17 cellular contexts compared by ENCODE assay signal in genomic region chr22:33873186-33873585, GRCh38. TPM values are rescaled to one million over a fixed set of nuclear protein-coding genes. Genes with fewer than 3 reads are reported as not detected.
DNase-seq lines count a peak whose midpoint lies in the region; ATAC-seq and TF ChIP-seq lines count a peak whose summit lies in the region.
"Had no signal": no experiment of that assay in that cellular context is flagged by ENCODE, and none has a peak within 500 bp of the region (broad histone marks: within the 10 kb centered on the region; RNA-seq: fewer than 3 reads in every experiment).

No MANE protein-coding gene starts in this region.

- H3K18ac ChIP-seq in IMR-90 (ENCODE audit: low read depth, low read length) = no peak overlapping the region
- peak overlapping the region in 1 of 2 experiments; percentile 40 for H3K18ac ChIP-seq in mesenchymal stem cell (ENCODE audit: low read depth in 1 of 2, low read length in 2 of 2)

- H2BK5ac ChIP-seq in IMR-90 (ENCODE audit: low read depth, low read length, poor library complexity, severe bottlenecking) = no peak overlapping the region
- no peak overlapping the region for H2BK5ac ChIP-seq in mesenchymal stem cell (ENCODE audit: low read depth, low read length, poor library complexity, severe bottlenecking)

- CTCF ChIA-PET in IMR-90 (lab: Yijun Ruan, JAX) = no interaction called here
- CTCF ChIA-PET in activated CD8-positive, alpha-beta memory T cell treated with anti-CD3 and anti-CD28 coated beads, Interleukin-2, amount 10 ng/mL, durations not matched to agents 7 days and 5 days (lab: Charles Lee) = no interaction called here

- in situ Hi-C loops in IMR-90 (cut with MboI; ENCODE audit: low sequenced_read_pairs) = no loop called here

- H2AFZ ChIP-seq in IMR-90 (replicated peaks; ENCODE audit: low read length, poor library complexity) (peak overlapping the region; percentile 53), mesenchymal stem cell (ENCODE audit: low read depth, low read length) (no peak overlapping the region)
- H2AFZ ChIP-seq: hepatocyte had no signal

- H2BK12ac ChIP-seq in mesenchymal stem cell (ENCODE audit: low read length in 2 of 2) = peak overlapping the region in 1 of 2 experiments; percentile 7

- intact Hi-C loops in IMR-90 (cut with micrococcal nuclease) = no loop called here
- intact Hi-C loops in esophagus squamous epithelium (cut with DNase I) = no loop called here
- intact Hi-C loops in mucosa of descending colon (cut with DNase I, micrococcal nuclease) = no loop called here
- intact Hi-C loops in tibial artery (cut with DNase I; ENCODE audit: low total_unique reads) = loop anchor here (2.0 kb wide), 1 partner anchor 50 kb away; no protein-coding TSS in a partner anchor

- H3K4me1 Mint-ChIP-seq in stimulated activated naive CD8-positive, alpha-beta T cell treated with anti-CD3 and anti-CD28 coated beads, Interleukin-15, amount 100 ng/mL, for 72 hours = no peaks in the 10 kb centered on the region
- H3K4me1 Mint-ChIP-seq in activated T-helper 17 cell treated with anti-CD3 and anti-CD28 coated beads, Interleukin-2, amount 50 U/mL, for 72 hours = no peaks in the 10 kb centered on the region
- H3K4me1 Mint-ChIP-seq in activated CD8-positive, alpha-beta memory T cell treated with anti-CD3 and anti-CD28 coated beads, Interleukin-2, amount 10 ng/mL, durations not matched to agents 7 days and 5 days = no peaks in the 10 kb centered on the region
- H3K4me1 Mint-ChIP-seq: CD4-positive, CD25-positive, alpha-beta regulatory T cell; stimulated activated effector memory CD8-positive, alpha-beta T cell treated with anti-CD3 and anti-CD28 coated beads, Interleukin-12 subunit alpha, Interleukin-12 subunit beta, amount 100 ng/mL, for 72 hours had no signal

- H3K4ac ChIP-seq in IMR-90 (ENCODE audit: low read depth, low read length) (no peak overlapping the region), mesenchymal stem cell (ENCODE audit: low read depth in 1 of 2, low read length in 2 of 2) (no peak overlapping the region)

- no peak for TF ChIP-seq RAD21 in IMR-90 (IDR thresholded peaks at IDR 0.05; ENCODE audit: low read length)

- ATAC-seq in IMR-90 (ENCODE audit: low read depth) = no peak; the same call in 1 of the 2 replicates
- ATAC-seq in mucosa of descending colon = peak; percentile 42
- ATAC-seq in stimulated activated naive CD8-positive, alpha-beta T cell treated with anti-CD3 and anti-CD28 coated beads, Interleukin-15, amount 100 ng/mL, for 72 hours = no peak
- no peak for ATAC-seq in activated T-helper 17 cell treated with anti-CD3 and anti-CD28 coated beads, Interleukin-2, amount 50 U/mL, for 72 hours (replicated peaks)
- no peak for ATAC-seq in activated CD8-positive, alpha-beta memory T cell treated with anti-CD3 and anti-CD28 coated beads, Interleukin-2, amount 10 ng/mL, durations not matched to agents 7 days and 5 days
- ATAC-seq: activated CD8-positive, alpha-beta T cell treated with anti-CD3 and anti-CD28 coated beads for 36 hours; stimulated activated effector memory CD8-positive, alpha-beta T cell treated with anti-CD3 and anti-CD28 coated beads, Interleukin-12 subunit alpha, Interleukin-12 subunit beta, amount 100 ng/mL, for 72 hours had no signal

- no peaks in the 10 kb centered on the region for H4K20me1 ChIP-seq in IMR-90 (ENCODE audit: insufficient read depth, low read length)

- no peaks in the 10 kb centered on the region for H3K9me3 ChIP-seq in IMR-90 (ENCODE audit: control insufficient read depth, insufficient read depth, low read length)
- H3K9me3 ChIP-seq in esophagus squamous epithelium = no peaks in the 10 kb centered on the region
- no peaks in the 10 kb centered on the region for H3K9me3 ChIP-seq in mucosa of descending colon
- no peaks in the 10 kb centered on the region for H3K9me3 ChIP-seq in tibial artery
- no peaks in the 10 kb centered on the region for H3K9me3 ChIP-seq in mesenchymal stem cell (ENCODE audit: control insufficient read depth, low read length)

- 0 out of 4 replicates have a peak overlapping the region, but pooled peaks of 1 of the 2 experiments have one; percentile 72 for H4K8ac ChIP-seq in IMR-90 (ENCODE audit: low read depth in 2 of 2, low read length in 2 of 2)
- no peak overlapping the region for H4K8ac ChIP-seq in mesenchymal stem cell (ENCODE audit: low read length)

- H3K27ac ChIP-seq in IMR-90 (ENCODE audit: insufficient read depth, low read length) (no peak overlapping the region), esophagus squamous epithelium (peak overlapping the region in 3 of 4 donors; percentile 31 to 77 (median 48)), tibial artery (peak overlapping the region; percentile 68 to 74), mesenchymal stem cell (ENCODE audit: low read length, poor library complexity, severe bottlenecking) (no peak overlapping the region)
- H3K27ac ChIP-seq: hepatocyte had no signal

- no peak for TF ChIP-seq POLR2A in IMR-90 (IDR thresholded peaks at IDR 0.05; ENCODE audit: low read depth, low read length)
- no peak for TF ChIP-seq POLR2A in esophagus squamous epithelium (IDR thresholded peaks at IDR 0.05)

- H3K36me3 ChIP-seq in IMR-90 (ENCODE audit: control insufficient read depth, insufficient read depth, low read length) = no peaks in the 10 kb centered on the region
- no peaks in the 10 kb centered on the region for H3K36me3 ChIP-seq in esophagus squamous epithelium
- H3K36me3 ChIP-seq in mucosa of descending colon (ENCODE audit: low read depth) = no peaks in the 10 kb centered on the region
- H3K36me3 ChIP-seq in tibial artery = no peaks in the 10 kb centered on the region
- H3K36me3 ChIP-seq in mesenchymal stem cell (ENCODE audit: control insufficient read depth in 1 of 2, insufficient read depth in 2 of 2, low read depth in 1 of 2, low read length in 2 of 2) = no peaks in the 10 kb centered on the region

- no peak overlapping the region for H4K5ac ChIP-seq in IMR-90 (ENCODE audit: low read depth, low read length)

- dilution Hi-C loops in IMR-90 (cut with HindIII; ENCODE audit: low sequenced_read_pairs, unreplicated experiment) = no loop called here

- H3K4me3 Mint-ChIP-seq in stimulated activated naive CD8-positive, alpha-beta T cell treated with anti-CD3 and anti-CD28 coated beads, Interleukin-15, amount 100 ng/mL, for 72 hours = no peak overlapping the region
- no peak overlapping the region for H3K4me3 Mint-ChIP-seq in activated T-helper 17 cell treated with anti-CD3 and anti-CD28 coated beads, Interleukin-2, amount 50 U/mL, for 72 hours
- no peak overlapping the region for H3K4me3 Mint-ChIP-seq in activated CD8-positive, alpha-beta memory T cell treated with anti-CD3 and anti-CD28 coated beads, Interleukin-2, amount 10 ng/mL, durations not matched to agents 7 days and 5 days
- H3K4me3 Mint-ChIP-seq: activated CD8-positive, alpha-beta T cell treated with anti-CD3 and anti-CD28 coated beads for 36 hours; CD4-positive, CD25-positive, alpha-beta regulatory T cell; memory B cell; stimulated activated effector memory CD8-positive, alpha-beta T cell treated with anti-CD3 and anti-CD28 coated beads, Interleukin-12 subunit alpha, Interleukin-12 subunit beta, amount 100 ng/mL, for 72 hours had no signal

- no peak overlapping the region for H2BK15ac ChIP-seq in IMR-90 (ENCODE audit: low read depth, low read length)
- no peak overlapping the region for H2BK15ac ChIP-seq in mesenchymal stem cell (ENCODE audit: low read depth, poor library complexity, severe bottlenecking)

- H3K9me3 Mint-ChIP-seq in stimulated activated naive CD8-positive, alpha-beta T cell treated with anti-CD3 and anti-CD28 coated beads, Interleukin-15, amount 100 ng/mL, for 72 hours = no peaks in the 10 kb centered on the region
- no peaks in the 10 kb centered on the region for H3K9me3 Mint-ChIP-seq in activated T-helper 17 cell treated with anti-CD3 and anti-CD28 coated beads, Interleukin-2, amount 50 U/mL, for 72 hours
- peaks cover 2% of the 10 kb centered on the region for H3K9me3 Mint-ChIP-seq in activated CD8-positive, alpha-beta memory T cell treated with anti-CD3 and anti-CD28 coated beads, Interleukin-2, amount 10 ng/mL, durations not matched to agents 7 days and 5 days (ENCODE audit: low read depth)
- H3K9me3 Mint-ChIP-seq: activated CD8-positive, alpha-beta T cell treated with anti-CD3 and anti-CD28 coated beads for 36 hours; memory B cell had no signal

- H3K56ac ChIP-seq in IMR-90 (ENCODE audit: extremely low read depth, insufficient read depth, low read length) = no peak overlapping the region

- WGBS in IMR-90 (ENCODE audit: extremely low coverage in 2 of 2, insufficient read length in 1 of 2), 2 experiments = 64% methylated on average over 5 of the region's 14 CpGs; no CpG with 5 or more reads in 1 of the 2 experiments
- WGBS in esophagus squamous epithelium, 2 donors = 27 to 40% methylated on average over 11 to 12 of the region's 14 CpGs
- WGBS in mesenchymal stem cell = 76% methylated on average over 14 of the region's 14 CpGs

- 0 out of 2 replicates have a peak overlapping the region, but pooled peaks have one; percentile 64 for H2AK5ac ChIP-seq in IMR-90 (ENCODE audit: low read depth, low read length)
- no peak overlapping the region for H2AK5ac ChIP-seq in mesenchymal stem cell (ENCODE audit: low read length, severe bottlenecking)

- H3K27me3 ChIP-seq in IMR-90 (ENCODE audit: control insufficient read depth, insufficient read depth, low read length) (no peaks in the 10 kb centered on the region), esophagus squamous epithelium (no peaks in the 10 kb centered on the region), tibial artery (no peaks in the 10 kb centered on the region), mesenchymal stem cell (ENCODE audit: control insufficient read depth in 1 of 2, insufficient read depth in 1 of 2, low read length in 2 of 2) (no peaks in the 10 kb centered on the region)
- H3K27me3 ChIP-seq: hepatocyte had no signal

- H3K27me3 Mint-ChIP-seq in stimulated activated naive CD8-positive, alpha-beta T cell treated with anti-CD3 and anti-CD28 coated beads, Interleukin-15, amount 100 ng/mL, for 72 hours = no peaks in the 10 kb centered on the region
- H3K27me3 Mint-ChIP-seq in activated T-helper 17 cell treated with anti-CD3 and anti-CD28 coated beads, Interleukin-2, amount 50 U/mL, for 72 hours = no peaks in the 10 kb centered on the region
- no peaks in the 10 kb centered on the region for H3K27me3 Mint-ChIP-seq in activated CD8-positive, alpha-beta memory T cell treated with anti-CD3 and anti-CD28 coated beads, Interleukin-2, amount 10 ng/mL, durations not matched to agents 7 days and 5 days
- H3K27me3 Mint-ChIP-seq: activated CD8-positive, alpha-beta T cell treated with anti-CD3 and anti-CD28 coated beads for 36 hours; memory B cell had no signal

- TF ChIP-seq CTCF in IMR-90 (conservative IDR thresholded peaks at IDR 0.05; ENCODE audit: low read depth, low read length) (no peak), esophagus squamous epithelium (IDR thresholded peaks at IDR 0.05) (no peak), mucosa of descending colon (IDR thresholded peaks at IDR 0.05) (no peak), tibial artery (IDR thresholded peaks at IDR 0.05) (no peak)

- no peak overlapping the region for H3K27ac Mint-ChIP-seq in stimulated activated naive CD8-positive, alpha-beta T cell treated with anti-CD3 and anti-CD28 coated beads, Interleukin-15, amount 100 ng/mL, for 72 hours
- H3K27ac Mint-ChIP-seq in activated T-helper 17 cell treated with anti-CD3 and anti-CD28 coated beads, Interleukin-2, amount 50 U/mL, for 72 hours = no peak overlapping the region
- no peak overlapping the region for H3K27ac Mint-ChIP-seq in activated CD8-positive, alpha-beta memory T cell treated with anti-CD3 and anti-CD28 coated beads, Interleukin-2, amount 10 ng/mL, durations not matched to agents 7 days and 5 days
- H3K27ac Mint-ChIP-seq: activated CD8-positive, alpha-beta T cell treated with anti-CD3 and anti-CD28 coated beads for 36 hours; CD4-positive, CD25-positive, alpha-beta regulatory T cell; memory B cell; stimulated activated effector memory CD8-positive, alpha-beta T cell treated with anti-CD3 and anti-CD28 coated beads, Interleukin-12 subunit alpha, Interleukin-12 subunit beta, amount 100 ng/mL, for 72 hours had no signal

- H2AK9ac ChIP-seq in IMR-90 (replicated peaks; ENCODE audit: low read depth, low read length, poor library complexity) = peak overlapping the region; percentile 59

- H3K4me2 ChIP-seq in IMR-90 (ENCODE audit: low read depth, low read length) (no peak overlapping the region), mesenchymal stem cell (ENCODE audit: low read length, poor library complexity, severe bottlenecking) (no peak overlapping the region)
- H3K4me2 ChIP-seq: hepatocyte had no signal

- H3K14ac ChIP-seq in IMR-90 (replicated peaks; ENCODE audit: low read depth, low read length) = no peak overlapping the region
- no peak overlapping the region for H3K14ac ChIP-seq in mesenchymal stem cell (ENCODE audit: low read length in 2 of 2)

- H3K9me1 ChIP-seq in IMR-90 (ENCODE audit: insufficient read depth, low read length) = peaks cover 10% of the 10 kb centered on the region

- H3K4me3 ChIP-seq in IMR-90 (ENCODE audit: insufficient read depth, low read depth, low read length) (no peak overlapping the region), esophagus squamous epithelium (no peak overlapping the region), mucosa of descending colon (no peak overlapping the region), tibial artery (no peak overlapping the region), mesenchymal stem cell (ENCODE audit: insufficient read depth in 1 of 2, low read depth in 1 of 2, low read length in 2 of 2) (no peak overlapping the region)
- H3K4me3 ChIP-seq: hepatocyte had no signal

- BruUV-seq in IMR-90 (replicated peaks; lab: Mats Ljungman, UMichigan) = no TSS peak

- POLR2A ChIA-PET in IMR-90 (lab: Charles Lee; ENCODE audit: unreplicated experiment) = no interaction called here

- H3K9ac ChIP-seq in IMR-90 (ENCODE audit: low read depth, low read length) (no peak overlapping the region), mesenchymal stem cell (ENCODE audit: low read length) (no peak overlapping the region)

- DNase-seq in IMR-90 = no peak
- no peak for DNase-seq in esophagus squamous epithelium (lab: John Stamatoyannopoulos, UW)
- DNase-seq in mucosa of descending colon = no peak
- DNase-seq in tibial artery = peak in 1 of 2 donors; percentile 72
- no peak for DNase-seq in stimulated activated naive CD8-positive, alpha-beta T cell treated with anti-CD3 and anti-CD28 coated beads, Interleukin-15, amount 100 ng/mL, for 72 hours
- no peak for DNase-seq in mesenchymal stem cell
- no peak for DNase-seq in activated CD8-positive, alpha-beta memory T cell treated with anti-CD3 and anti-CD28 coated beads, Interleukin-2, amount 10 ng/mL, durations not matched to agents 7 days and 5 days
- DNase-seq: activated CD8-positive, alpha-beta T cell treated with anti-CD3 and anti-CD28 coated beads for 36 hours; activated effector memory CD4-positive, alpha-beta T cell treated with anti-CD3 and anti-CD28 coated beads, Interleukin-2, amount 50 U/mL, for 16 hours; CD4-positive, CD25-positive, alpha-beta regulatory T cell; GDM1; NCI-H1092; stimulated activated CD4-positive, alpha-beta T cell treated with anti-CD3 and anti-CD28 coated beads, Interleukin-2, amount 100 ng/mL, for 48 hours had no signal

- no peaks in the 10 kb centered on the region for H3K36me3 Mint-ChIP-seq in activated T-helper 17 cell treated with anti-CD3 and anti-CD28 coated beads, Interleukin-2, amount 50 U/mL, for 72 hours (ENCODE audit: low read depth)
- no peaks in the 10 kb centered on the region for H3K36me3 Mint-ChIP-seq in activated CD8-positive, alpha-beta memory T cell treated with anti-CD3 and anti-CD28 coated beads, Interleukin-2, amount 10 ng/mL, durations not matched to agents 7 days and 5 days
- H3K36me3 Mint-ChIP-seq: CD4-positive, CD25-positive, alpha-beta regulatory T cell; memory B cell; stimulated activated effector memory CD8-positive, alpha-beta T cell treated with anti-CD3 and anti-CD28 coated beads, Interleukin-12 subunit alpha, Interleukin-12 subunit beta, amount 100 ng/mL, for 72 hours had no signal

- H4K91ac ChIP-seq in IMR-90 (ENCODE audit: insufficient read depth, low read depth, low read length) (no peak overlapping the region), mesenchymal stem cell (ENCODE audit: low read length) (no peak overlapping the region)

- H2BK120ac ChIP-seq in IMR-90 (ENCODE audit: low read depth, low read length) (no peak overlapping the region), mesenchymal stem cell (ENCODE audit: low read depth, low read length) (no peak overlapping the region)

- H3K79me1 ChIP-seq in IMR-90 (ENCODE audit: low read depth in 1 of 2, low read length in 2 of 2) = peaks cover 25 to 30% of the 10 kb centered on the region in 2 experiments
- H3K79me1 ChIP-seq in mesenchymal stem cell (replicated peaks; ENCODE audit: low read length, poor library complexity, severe bottlenecking) = peaks cover 8% of the 10 kb centered on the region

- H2BK20ac ChIP-seq in IMR-90 (ENCODE audit: low read depth, low read length) = no peak overlapping the region

- H3K4me1 ChIP-seq in IMR-90 (ENCODE audit: control insufficient read depth, insufficient read depth, low read length) = peaks cover 14% of the 10 kb centered on the region
- H3K4me1 ChIP-seq in esophagus squamous epithelium = peaks cover 6 to 31% (median 14%) of the 10 kb centered on the region in 3 donors
- H3K4me1 ChIP-seq in mucosa of descending colon (ENCODE audit: low read depth) = peaks cover 10% of the 10 kb centered on the region
- peaks cover 0 to 64% (median 42%) of the 10 kb centered on the region in 4 donors for H3K4me1 ChIP-seq in tibial artery
- peaks cover 3% of the 10 kb centered on the region for H3K4me1 ChIP-seq in mesenchymal stem cell (ENCODE audit: control insufficient read depth, insufficient read depth, low read depth, low read length)

- H3K23ac ChIP-seq in IMR-90 (ENCODE audit: low read depth, low read length) (no peak overlapping the region), mesenchymal stem cell (ENCODE audit: low read length in 2 of 2) (no peak overlapping the region)

RNA-seq across cellular contexts. Expression of gene LARGE1, which starts 47.1 kb away (rescaled TPM):
- total RNA-seq in IMR-90 (2012; rRNA removed) = 7.2 and 12.4 TPM in 2 replicates
- polyA plus RNA-seq in IMR-90 (2012; rRNA removed) = 6.2 and 6.5 TPM in 2 replicates
- 6.6 and 16.6 TPM in 2 replicates for polyA plus RNA-seq in IMR-90 (2012; cell fraction: cytosol; rRNA removed)
- polyA plus RNA-seq in IMR-90 (2012; cell fraction: nucleus; rRNA removed; ENCODE audit: low replicate concordance) = 3.8 and 4.1 TPM in 2 replicates
- 10 to 100 TPM in 1 of 4 donors, 1 to 10 TPM in 3; 5.2 to 15.1 (median 6.6) TPM for total RNA-seq in esophagus squamous epithelium
- total RNA-seq in mucosa of descending colon = 10 to 100 TPM; 29.3 to 93.8 (median 67.7) TPM
- polyA plus RNA-seq in mesenchymal stem cell (2013, experiment 1 of 2) = 19.1 TPM
- 18.2 TPM for polyA plus RNA-seq in mesenchymal stem cell (2013, experiment 2 of 2)
- total RNA-seq in activated T-helper 17 cell treated with anti-CD3 and anti-CD28 coated beads, Interleukin-2, amount 50 U/mL, for 72 hours = under 1 TPM; 0.45 to 0.73 TPM
- 1 to 10 TPM in 1 of 2 experiments, under 1 TPM in 1; 0.58 to 1.1 TPM for total RNA-seq in activated CD8-positive, alpha-beta memory T cell treated with anti-CD3 and anti-CD28 coated beads, Interleukin-2, amount 10 ng/mL, durations not matched to agents 7 days and 5 days
- total RNA-seq: CD4-positive, CD25-positive, alpha-beta regulatory T cell had no signal
- polyA plus RNA-seq: CD4-positive, CD25-positive, alpha-beta regulatory T cell had no signal

Comparison
In these comparisons a context has a peak if more than half of its experiments do, and no peak if none do; other contexts are left out.
1. H3K27ac ChIP-seq: peak in esophagus squamous epithelium (3 of 4) and tibial artery (2 of 2); none in IMR-90 (single experiment) and mesenchymal stem cell (single experiment).